ENCODE assay signal across 2 cellular contexts in genomic region chr1:173867141-173867752, GRCh38.
TF ChIP-seq lines count a peak whose summit lies in the region.

No MANE protein-coding gene starts in this region.

TF ChIP-seq in HCT116, 20 proteins besides CTCF, POLR2A, EP300 and RAD21:
- TF ChIP-seq CBX3 (IDR thresholded peaks at IDR 0.05; ENCODE audit: low read depth) (no peak), CEBPB (IDR thresholded peaks at IDR 0.05; ENCODE audit: low read depth) (no peak), ZNF274 (IDR thresholded peaks at IDR 0.05; ENCODE audit: low read depth, low read length) (no peak), SRF (IDR thresholded peaks at IDR 0.05; ENCODE audit: low read depth) (no peak), EZH2phosphoT487 (IDR thresholded peaks at IDR 0.05; ENCODE audit: borderline replicate concordance) (no peak), SP1 (IDR thresholded peaks at IDR 0.05; ENCODE audit: low read depth) (no peak), SIN3A (IDR thresholded peaks at IDR 0.05; ENCODE audit: low read depth) (no peak), JUND (IDR thresholded peaks at IDR 0.05) (no peak), EGR1 (IDR thresholded peaks at IDR 0.05; ENCODE audit: low read depth) (no peak), EZH2 (IDR thresholded peaks at IDR 0.05) (no peak)
- TF ChIP-seq, protein P1, sequence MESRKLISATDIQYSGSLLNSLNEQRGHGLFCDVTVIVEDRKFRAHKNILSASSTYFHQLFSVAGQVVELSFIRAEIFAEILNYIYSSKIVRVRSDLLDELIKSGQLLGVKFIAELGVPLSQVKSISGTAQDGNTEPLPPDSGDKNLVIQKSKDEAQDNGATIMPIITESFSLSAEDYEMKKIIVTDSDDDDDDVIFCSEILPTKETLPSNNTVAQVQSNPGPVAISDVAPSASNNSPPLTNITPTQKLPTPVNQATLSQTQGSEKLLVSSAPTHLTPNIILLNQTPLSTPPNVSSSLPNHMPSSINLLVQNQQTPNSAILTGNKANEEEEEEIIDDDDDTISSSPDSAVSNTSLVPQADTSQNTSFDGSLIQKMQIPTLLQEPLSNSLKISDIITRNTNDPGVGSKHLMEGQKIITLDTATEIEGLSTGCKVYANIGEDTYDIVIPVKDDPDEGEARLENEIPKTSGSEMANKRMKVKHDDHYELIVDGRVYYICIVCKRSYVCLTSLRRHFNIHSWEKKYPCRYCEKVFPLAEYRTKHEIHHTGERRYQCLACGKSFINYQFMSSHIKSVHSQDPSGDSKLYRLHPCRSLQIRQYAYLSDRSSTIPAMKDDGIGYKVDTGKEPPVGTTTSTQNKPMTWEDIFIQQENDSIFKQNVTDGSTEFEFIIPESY (IDR thresholded peaks at IDR 0.05; ENCODE audit: extremely low read depth, insufficient replicate concordance, low read length) = no peak
- TF ChIP-seq, protein P2, sequence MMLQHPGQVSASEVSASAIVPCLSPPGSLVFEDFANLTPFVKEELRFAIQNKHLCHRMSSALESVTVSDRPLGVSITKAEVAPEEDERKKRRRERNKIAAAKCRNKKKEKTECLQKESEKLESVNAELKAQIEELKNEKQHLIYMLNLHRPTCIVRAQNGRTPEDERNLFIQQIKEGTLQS (IDR thresholded peaks at IDR 0.05) = no peak

TF ChIP-seq in endothelial cell of umbilical vein, 7 proteins besides CTCF, POLR2A, EP300 and RAD21:
- TF ChIP-seq MAX (IDR thresholded peaks at IDR 0.05; ENCODE audit: insufficient read depth, insufficient read length) = peak; percentile 32
- no peak for TF ChIP-seq MYC (IDR thresholded peaks at IDR 0.05; ENCODE audit: low read depth, low read length)
- no peak for TF ChIP-seq POLR2AphosphoS5 (IDR thresholded peaks at IDR 0.05; ENCODE audit: insufficient read depth, low read depth, low read length)
